1 cellular context compared by ENCODE assay signal in the genomic region with DNA sequence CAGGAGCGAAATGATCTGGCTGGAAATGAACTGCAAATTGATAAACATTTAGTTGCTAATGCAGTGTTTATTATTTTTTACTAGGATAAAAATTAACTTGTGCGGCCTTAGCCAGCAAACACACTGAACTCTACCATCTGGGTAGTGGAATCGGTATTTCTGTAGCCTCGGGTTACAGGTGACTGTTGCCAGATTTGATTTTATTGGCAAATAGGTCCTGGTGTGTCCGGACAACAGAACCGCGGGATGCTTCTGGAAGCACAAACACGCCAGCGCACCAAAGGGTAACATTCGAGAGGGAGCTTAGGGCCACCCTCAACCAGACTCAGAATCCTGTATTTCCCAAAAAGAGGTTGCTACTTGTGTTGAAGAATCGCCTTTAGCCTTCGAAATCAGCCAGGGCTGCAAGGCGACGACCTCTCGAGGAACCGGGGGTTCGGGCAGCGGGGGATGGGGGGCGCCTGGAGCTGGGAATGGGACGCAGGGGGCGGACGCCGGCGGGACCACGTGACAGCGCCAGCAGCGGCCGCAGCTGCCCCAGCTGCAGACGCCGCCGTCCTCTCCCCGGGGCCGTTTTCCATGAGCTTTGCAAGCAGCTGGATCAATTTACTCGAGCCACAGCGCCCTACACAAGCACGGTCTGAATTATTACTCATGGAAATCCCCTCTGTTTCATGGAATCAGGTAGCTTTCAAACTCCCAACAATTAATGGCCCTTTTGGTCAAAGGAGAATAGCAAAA.
A peak's percentile ranks its signal among the peaks of the same experiment; 100 is the strongest.
TF ChIP-seq lines count a peak whose summit lies in the region.

No MANE protein-coding gene starts in this region.

TF ChIP-seq in HEK293, 187 proteins besides CTCF, POLR2A, EP300 and RAD21 (continued from another document and continues in another):
- TF ChIP-seq, protein P1, sequence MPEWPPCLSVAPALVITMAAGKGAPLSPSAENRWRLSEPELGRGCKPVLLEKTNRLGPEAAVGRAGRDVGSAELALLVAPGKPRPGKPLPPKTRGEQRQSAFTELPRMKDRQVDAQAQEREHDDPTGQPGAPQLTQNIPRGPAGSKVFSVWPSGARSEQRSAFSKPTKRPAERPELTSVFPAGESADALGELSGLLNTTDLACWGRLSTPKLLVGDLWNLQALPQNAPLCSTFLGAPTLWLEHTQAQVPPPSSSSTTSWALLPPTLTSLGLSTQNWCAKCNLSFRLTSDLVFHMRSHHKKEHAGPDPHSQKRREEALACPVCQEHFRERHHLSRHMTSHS (tag by site-specific recombination; IDR thresholded peaks at IDR 0.05) = no peak
- TF ChIP-seq, protein P2, sequence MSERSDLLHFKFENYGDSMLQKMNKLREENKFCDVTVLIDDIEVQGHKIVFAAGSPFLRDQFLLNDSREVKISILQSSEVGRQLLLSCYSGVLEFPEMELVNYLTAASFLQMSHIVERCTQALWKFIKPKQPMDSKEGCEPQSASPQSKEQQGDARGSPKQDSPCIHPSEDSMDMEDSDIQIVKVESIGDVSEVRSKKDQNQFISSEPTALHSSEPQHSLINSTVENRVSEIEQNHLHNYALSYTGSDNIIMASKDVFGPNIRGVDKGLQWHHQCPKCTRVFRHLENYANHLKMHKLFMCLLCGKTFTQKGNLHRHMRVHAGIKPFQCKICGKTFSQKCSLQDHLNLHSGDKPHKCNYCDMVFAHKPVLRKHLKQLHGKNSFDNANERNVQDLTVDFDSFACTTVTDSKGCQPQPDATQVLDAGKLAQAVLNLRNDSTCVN (tag by site-specific recombination; optimal IDR thresholded peaks at IDR 0.05) = peak; percentile 24
- TF ChIP-seq ZNF76 (tag by site-specific recombination; IDR thresholded peaks at IDR 0.05; ENCODE audit: borderline replicate concordance, low read depth) (no peak; the same call in 1 of the 2 replicates), ZNF24 (tag by site-specific recombination; IDR thresholded peaks at IDR 0.05) (no peak), SETDB1 (IDR thresholded peaks at IDR 0.05; ENCODE audit: insufficient read length, low read length) (no peak), ZNF391 (tag by site-specific recombination; IDR thresholded peaks at IDR 0.05; ENCODE audit: borderline replicate concordance, low read depth) (no peak), ZBTB48 (tag by site-specific recombination; IDR thresholded peaks at IDR 0.05) (no peak; the same call in 1 of the 2 replicates), GLIS2 (tag by site-specific recombination; IDR thresholded peaks at IDR 0.05) (peak; percentile 96), ZNF514 (tag by site-specific recombination; IDR thresholded peaks at IDR 0.05) (no peak), ZNF433 (tag by site-specific recombination; IDR thresholded peaks at IDR 0.05; ENCODE audit: low read depth) (no peak), ZNF548 (tag by site-specific recombination; IDR thresholded peaks at IDR 0.05) (no peak), MEIS1 (CRISPR knock-in tag; IDR thresholded peaks at IDR 0.05; ENCODE audit: borderline replicate concordance) (no peak), MZF1 (tag by site-specific recombination; IDR thresholded peaks at IDR 0.05; ENCODE audit: borderline replicate concordance) (no peak), ZNF311 (tag by site-specific recombination; IDR thresholded peaks at IDR 0.05; ENCODE audit: borderline replicate concordance) (no peak), ZNF629 (tag by site-specific recombination; IDR thresholded peaks at IDR 0.05) (no peak), ZNF16 (tag by site-specific recombination; IDR thresholded peaks at IDR 0.05; ENCODE audit: low read depth) (no peak), ZBTB7A (tag by site-specific recombination; IDR thresholded peaks at IDR 0.05; ENCODE audit: low read depth) (no peak; the same call in 1 of the 2 replicates), ZNF571 (tag by site-specific recombination; IDR thresholded peaks at IDR 0.05) (no peak), ZNF324 (tag by site-specific recombination; IDR thresholded peaks at IDR 0.05) (0 out of 2 replicates have a peak, but pooled peaks have one; percentile 57), ZNF223 (tag by site-specific recombination; IDR thresholded peaks at IDR 0.05) (no peak), ZNF202 (tag by site-specific recombination; IDR thresholded peaks at IDR 0.05; ENCODE audit: borderline replicate concordance) (no peak), SP7 (tag by site-specific recombination; IDR thresholded peaks at IDR 0.05) (no peak), ZNF114 (tag by site-specific recombination; IDR thresholded peaks at IDR 0.05) (no peak), ZNF394 (tag by site-specific recombination; IDR thresholded peaks at IDR 0.05; ENCODE audit: borderline replicate concordance) (0 out of 2 replicates have a peak, but pooled peaks have one; percentile 21), ZNF138 (tag by site-specific recombination; IDR thresholded peaks at IDR 0.05; ENCODE audit: borderline replicate concordance) (no peak), ZSCAN30 (tag by site-specific recombination; IDR thresholded peaks at IDR 0.05) (0 out of 2 replicates have a peak, but pooled peaks have one; percentile 50), ZNF214 (tag by site-specific recombination; IDR thresholded peaks at IDR 0.05; ENCODE audit: borderline replicate concordance) (no peak), ZNF585B (tag by site-specific recombination; IDR thresholded peaks at IDR 0.05) (no peak), ZNF155 (tag by site-specific recombination; IDR thresholded peaks at IDR 0.05) (no peak), ZNF112 (tag by site-specific recombination; IDR thresholded peaks at IDR 0.05) (no peak), TRIM28 (IDR thresholded peaks at IDR 0.05; ENCODE audit: borderline replicate concordance, low read length) (no peak), ZNF416 (tag by site-specific recombination; IDR thresholded peaks at IDR 0.05) (no peak)
- TF ChIP-seq, protein P3, sequence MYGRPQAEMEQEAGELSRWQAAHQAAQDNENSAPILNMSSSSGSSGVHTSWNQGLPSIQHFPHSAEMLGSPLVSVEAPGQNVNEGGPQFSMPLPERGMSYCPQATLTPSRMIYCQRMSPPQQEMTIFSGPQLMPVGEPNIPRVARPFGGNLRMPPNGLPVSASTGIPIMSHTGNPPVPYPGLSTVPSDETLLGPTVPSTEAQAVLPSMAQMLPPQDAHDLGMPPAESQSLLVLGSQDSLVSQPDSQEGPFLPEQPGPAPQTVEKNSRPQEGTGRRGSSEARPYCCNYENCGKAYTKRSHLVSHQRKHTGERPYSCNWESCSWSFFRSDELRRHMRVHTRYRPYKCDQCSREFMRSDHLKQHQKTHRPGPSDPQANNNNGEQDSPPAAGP (tag by site-specific recombination; IDR thresholded peaks at IDR 0.05) = no peak
- TF ChIP-seq, protein P4, sequence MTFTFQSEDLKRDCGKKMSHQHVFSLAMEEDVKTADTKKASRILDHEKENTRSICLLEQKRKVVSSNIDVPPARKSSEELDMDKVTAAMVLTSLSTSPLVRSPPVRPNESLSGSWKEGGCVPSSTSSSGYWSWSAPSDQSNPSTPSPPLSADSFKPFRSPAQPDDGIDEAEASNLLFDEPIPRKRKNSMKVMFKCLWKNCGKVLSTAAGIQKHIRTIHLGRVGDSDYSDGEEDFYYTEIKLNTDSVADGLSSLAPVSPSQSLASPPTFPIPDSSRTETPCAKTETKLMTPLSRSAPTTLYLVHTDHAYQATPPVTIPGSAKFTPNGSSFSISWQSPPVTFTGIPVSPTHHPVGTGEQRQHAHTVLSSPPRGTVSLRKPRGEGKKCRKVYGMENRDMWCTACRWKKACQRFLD (tag by site-specific recombination; IDR thresholded peaks at IDR 0.05) = no peak
- TF ChIP-seq, protein P5, sequence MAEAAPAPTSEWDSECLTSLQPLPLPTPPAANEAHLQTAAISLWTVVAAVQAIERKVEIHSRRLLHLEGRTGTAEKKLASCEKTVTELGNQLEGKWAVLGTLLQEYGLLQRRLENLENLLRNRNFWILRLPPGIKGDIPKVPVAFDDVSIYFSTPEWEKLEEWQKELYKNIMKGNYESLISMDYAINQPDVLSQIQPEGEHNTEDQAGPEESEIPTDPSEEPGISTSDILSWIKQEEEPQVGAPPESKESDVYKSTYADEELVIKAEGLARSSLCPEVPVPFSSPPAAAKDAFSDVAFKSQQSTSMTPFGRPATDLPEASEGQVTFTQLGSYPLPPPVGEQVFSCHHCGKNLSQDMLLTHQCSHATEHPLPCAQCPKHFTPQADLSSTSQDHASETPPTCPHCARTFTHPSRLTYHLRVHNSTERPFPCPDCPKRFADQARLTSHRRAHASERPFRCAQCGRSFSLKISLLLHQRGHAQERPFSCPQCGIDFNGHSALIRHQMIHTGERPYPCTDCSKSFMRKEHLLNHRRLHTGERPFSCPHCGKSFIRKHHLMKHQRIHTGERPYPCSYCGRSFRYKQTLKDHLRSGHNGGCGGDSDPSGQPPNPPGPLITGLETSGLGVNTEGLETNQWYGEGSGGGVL (tag by site-specific recombination; IDR thresholded peaks at IDR 0.05) = no peak
- TF ChIP-seq, protein P6, sequence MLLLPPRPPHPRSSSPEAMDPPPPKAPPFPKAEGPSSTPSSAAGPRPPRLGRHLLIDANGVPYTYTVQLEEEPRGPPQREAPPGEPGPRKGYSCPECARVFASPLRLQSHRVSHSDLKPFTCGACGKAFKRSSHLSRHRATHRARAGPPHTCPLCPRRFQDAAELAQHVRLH (tag by site-specific recombination; IDR thresholded peaks at IDR 0.05) = no peak
- TF ChIP-seq, protein P7, sequence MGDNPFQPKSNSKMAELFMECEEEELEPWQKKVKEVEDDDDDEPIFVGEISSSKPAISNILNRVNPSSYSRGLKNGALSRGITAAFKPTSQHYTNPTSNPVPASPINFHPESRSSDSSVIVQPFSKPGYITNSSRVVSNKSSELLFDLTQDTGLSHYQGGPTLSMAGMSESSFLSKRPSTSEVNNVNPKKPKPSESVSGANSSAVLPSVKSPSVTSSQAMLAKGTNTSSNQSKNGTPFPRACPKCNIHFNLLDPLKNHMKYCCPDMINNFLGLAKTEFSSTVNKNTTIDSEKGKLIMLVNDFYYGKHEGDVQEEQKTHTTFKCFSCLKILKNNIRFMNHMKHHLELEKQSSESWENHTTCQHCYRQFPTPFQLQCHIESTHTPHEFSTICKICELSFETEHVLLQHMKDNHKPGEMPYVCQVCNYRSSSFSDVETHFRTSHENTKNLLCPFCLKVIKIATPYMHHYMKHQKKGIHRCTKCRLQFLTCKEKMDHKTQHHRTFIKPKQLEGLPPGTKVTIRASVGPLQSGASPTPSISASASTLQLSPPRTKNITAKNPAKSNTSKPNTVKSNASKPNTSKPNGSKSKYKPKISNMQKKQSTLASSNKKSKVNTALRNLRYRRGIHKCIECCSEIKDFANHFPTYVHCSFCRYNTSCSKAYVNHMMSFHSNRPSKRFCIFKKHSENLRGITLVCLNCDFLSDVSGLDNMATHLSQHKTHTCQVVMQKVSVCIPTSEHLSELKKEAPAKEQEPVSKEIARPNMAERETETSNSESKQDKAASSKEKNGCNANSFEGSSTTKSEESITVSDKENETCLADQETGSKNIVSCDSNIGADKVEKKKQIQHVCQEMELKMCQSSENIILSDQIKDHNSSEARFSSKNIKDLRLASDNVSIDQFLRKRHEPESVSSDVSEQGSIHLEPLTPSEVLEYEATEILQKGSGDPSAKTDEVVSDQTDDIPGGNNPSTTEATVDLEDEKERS (tag by site-specific recombination; IDR thresholded peaks at IDR 0.05) = 0 out of 2 replicates have a peak, but pooled peaks have one; percentile 6
- TF ChIP-seq, protein P8, sequence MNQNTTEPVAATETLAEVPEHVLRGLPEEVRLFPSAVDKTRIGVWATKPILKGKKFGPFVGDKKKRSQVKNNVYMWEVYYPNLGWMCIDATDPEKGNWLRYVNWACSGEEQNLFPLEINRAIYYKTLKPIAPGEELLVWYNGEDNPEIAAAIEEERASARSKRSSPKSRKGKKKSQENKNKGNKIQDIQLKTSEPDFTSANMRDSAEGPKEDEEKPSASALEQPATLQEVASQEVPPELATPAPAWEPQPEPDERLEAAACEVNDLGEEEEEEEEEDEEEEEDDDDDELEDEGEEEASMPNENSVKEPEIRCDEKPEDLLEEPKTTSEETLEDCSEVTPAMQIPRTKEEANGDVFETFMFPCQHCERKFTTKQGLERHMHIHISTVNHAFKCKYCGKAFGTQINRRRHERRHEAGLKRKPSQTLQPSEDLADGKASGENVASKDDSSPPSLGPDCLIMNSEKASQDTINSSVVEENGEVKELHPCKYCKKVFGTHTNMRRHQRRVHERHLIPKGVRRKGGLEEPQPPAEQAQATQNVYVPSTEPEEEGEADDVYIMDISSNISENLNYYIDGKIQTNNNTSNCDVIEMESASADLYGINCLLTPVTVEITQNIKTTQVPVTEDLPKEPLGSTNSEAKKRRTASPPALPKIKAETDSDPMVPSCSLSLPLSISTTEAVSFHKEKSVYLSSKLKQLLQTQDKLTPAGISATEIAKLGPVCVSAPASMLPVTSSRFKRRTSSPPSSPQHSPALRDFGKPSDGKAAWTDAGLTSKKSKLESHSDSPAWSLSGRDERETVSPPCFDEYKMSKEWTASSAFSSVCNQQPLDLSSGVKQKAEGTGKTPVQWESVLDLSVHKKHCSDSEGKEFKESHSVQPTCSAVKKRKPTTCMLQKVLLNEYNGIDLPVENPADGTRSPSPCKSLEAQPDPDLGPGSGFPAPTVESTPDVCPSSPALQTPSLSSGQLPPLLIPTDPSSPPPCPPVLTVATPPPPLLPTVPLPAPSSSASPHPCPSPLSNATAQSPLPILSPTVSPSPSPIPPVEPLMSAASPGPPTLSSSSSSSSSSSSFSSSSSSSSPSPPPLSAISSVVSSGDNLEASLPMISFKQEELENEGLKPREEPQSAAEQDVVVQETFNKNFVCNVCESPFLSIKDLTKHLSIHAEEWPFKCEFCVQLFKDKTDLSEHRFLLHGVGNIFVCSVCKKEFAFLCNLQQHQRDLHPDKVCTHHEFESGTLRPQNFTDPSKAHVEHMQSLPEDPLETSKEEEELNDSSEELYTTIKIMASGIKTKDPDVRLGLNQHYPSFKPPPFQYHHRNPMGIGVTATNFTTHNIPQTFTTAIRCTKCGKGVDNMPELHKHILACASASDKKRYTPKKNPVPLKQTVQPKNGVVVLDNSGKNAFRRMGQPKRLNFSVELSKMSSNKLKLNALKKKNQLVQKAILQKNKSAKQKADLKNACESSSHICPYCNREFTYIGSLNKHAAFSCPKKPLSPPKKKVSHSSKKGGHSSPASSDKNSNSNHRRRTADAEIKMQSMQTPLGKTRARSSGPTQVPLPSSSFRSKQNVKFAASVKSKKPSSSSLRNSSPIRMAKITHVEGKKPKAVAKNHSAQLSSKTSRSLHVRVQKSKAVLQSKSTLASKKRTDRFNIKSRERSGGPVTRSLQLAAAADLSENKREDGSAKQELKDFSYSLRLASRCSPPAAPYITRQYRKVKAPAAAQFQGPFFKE (tag by site-specific recombination; IDR thresholded peaks at IDR 0.05; ENCODE audit: borderline replicate concordance) = no peak
- TF ChIP-seq, protein P9, sequence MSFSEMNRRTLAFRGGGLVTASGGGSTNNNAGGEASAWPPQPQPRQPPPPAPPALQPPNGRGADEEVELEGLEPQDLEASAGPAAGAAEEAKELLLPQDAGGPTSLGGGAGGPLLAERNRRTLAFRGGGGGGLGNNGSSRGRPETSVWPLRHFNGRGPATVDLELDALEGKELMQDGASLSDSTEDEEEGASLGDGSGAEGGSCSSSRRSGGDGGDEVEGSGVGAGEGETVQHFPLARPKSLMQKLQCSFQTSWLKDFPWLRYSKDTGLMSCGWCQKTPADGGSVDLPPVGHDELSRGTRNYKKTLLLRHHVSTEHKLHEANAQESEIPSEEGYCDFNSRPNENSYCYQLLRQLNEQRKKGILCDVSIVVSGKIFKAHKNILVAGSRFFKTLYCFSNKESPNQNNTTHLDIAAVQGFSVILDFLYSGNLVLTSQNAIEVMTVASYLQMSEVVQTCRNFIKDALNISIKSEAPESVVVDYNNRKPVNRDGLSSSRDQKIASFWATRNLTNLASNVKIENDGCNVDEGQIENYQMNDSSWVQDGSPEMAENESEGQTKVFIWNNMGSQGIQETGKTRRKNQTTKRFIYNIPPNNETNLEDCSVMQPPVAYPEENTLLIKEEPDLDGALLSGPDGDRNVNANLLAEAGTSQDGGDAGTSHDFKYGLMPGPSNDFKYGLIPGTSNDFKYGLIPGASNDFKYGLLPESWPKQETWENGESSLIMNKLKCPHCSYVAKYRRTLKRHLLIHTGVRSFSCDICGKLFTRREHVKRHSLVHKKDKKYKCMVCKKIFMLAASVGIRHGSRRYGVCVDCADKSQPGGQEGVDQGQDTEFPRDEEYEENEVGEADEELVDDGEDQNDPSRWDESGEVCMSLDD (tag by site-specific recombination; IDR thresholded peaks at IDR 0.05) = peak; percentile 73
